ENCODE assay signal across 22 cellular contexts in the genomic region with DNA sequence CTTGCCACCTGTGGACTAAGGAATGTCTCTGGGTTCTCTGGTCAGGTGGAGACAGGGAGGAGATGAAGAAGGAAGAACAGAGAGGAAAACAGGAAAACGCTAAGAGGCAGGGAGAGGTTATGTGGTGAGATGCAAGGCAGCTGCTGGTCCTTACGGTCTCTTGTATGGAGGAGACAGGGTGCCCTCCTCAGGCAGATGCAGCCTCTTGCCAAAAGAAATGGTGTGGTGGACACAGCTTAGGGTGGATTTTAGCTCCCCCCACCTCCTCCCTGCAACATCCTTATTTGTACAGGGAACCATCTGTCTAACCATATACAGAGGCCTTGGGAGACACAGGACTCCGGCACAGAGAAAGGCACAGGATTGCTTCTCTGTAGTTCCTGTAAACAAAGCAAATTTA. TPM values are rescaled to one million over a fixed set of nuclear protein-coding genes. Genes with fewer than 3 reads are reported as not detected.
DNase-seq lines count a peak whose midpoint lies in the region; ATAC-seq, FAIRE-seq and TF ChIP-seq lines count a peak whose summit lies in the region.
"Had no signal": no experiment of that assay in that cellular context is flagged by ENCODE, and none has a peak within 500 bp of the region (broad histone marks: within the 10 kb centered on the region; RNA-seq: fewer than 3 reads in every experiment).

No MANE protein-coding gene starts in this region.

- H3K27ac ChIP-seq in K562 (ENCODE audit: extremely low read depth, low read depth, low read length): no peak overlapping the region
- H3K27ac ChIP-seq: heart right ventricle, lower lobe of right lung, ovary had no signal

- peak; percentile 48 to 73 for TF ChIP-seq RAD21 in K562 (CRISPR knock-in tag; conservative IDR thresholded peaks at IDR 0.05 in 1 of 2, IDR thresholded peaks at IDR 0.05 in 1 of 2)

- no peak overlapping the region for H3K4me3 Mint-ChIP-seq in activated naive CD8-positive, alpha-beta T cell
- no peak overlapping the region for H3K4me3 Mint-ChIP-seq in activated naive CD8-positive, alpha-beta T cell treated with anti-CD3 and anti-CD28 coated beads for 36 hours
- H3K4me3 Mint-ChIP-seq: central memory CD8-positive, alpha-beta T cell; stimulated activated naive CD8-positive, alpha-beta T cell treated with anti-CD3 and anti-CD28 coated beads, Interleukin-15, amount 100 ng/mL, for 72 hours; T-helper 1 cell treated with Interleukin-12 subunit alpha and Interleukin-12 subunit beta and Interleukin-4 antibody, amounts not matched to agents 30 μg/mL and 1 μg/mL, for 36 hours; type B pancreatic cell had no signal

- no TSS peak for BruUV-seq in K562 (replicated peaks; lab: Mats Ljungman, UMichigan)

- no peaks in the 10 kb centered on the region for H3K27me3 ChIP-seq in K562 (ENCODE audit: control insufficient read depth in 2 of 2, insufficient read depth in 2 of 2, low read length in 2 of 2)
- H3K27me3 ChIP-seq: heart right ventricle, ovary had no signal

- no peaks in the 10 kb centered on the region for H3K9me3 Mint-ChIP-seq in activated naive CD8-positive, alpha-beta T cell (ENCODE audit: low read depth)
- no peaks in the 10 kb centered on the region for H3K9me3 Mint-ChIP-seq in activated naive CD8-positive, alpha-beta T cell treated with anti-CD3 and anti-CD28 coated beads for 36 hours
- H3K9me3 Mint-ChIP-seq: central memory CD8-positive, alpha-beta T cell; stimulated activated naive CD8-positive, alpha-beta T cell treated with anti-CD3 and anti-CD28 coated beads, Interleukin-15, amount 100 ng/mL, for 72 hours; T-helper 1 cell treated with Interleukin-12 subunit alpha and Interleukin-12 subunit beta and Interleukin-4 antibody, amounts not matched to agents 30 μg/mL and 1 μg/mL, for 36 hours; type B pancreatic cell had no signal

- peak overlapping the region; percentile 46 for H3K27ac Mint-ChIP-seq in activated naive CD8-positive, alpha-beta T cell
- no peak overlapping the region for H3K27ac Mint-ChIP-seq in activated naive CD8-positive, alpha-beta T cell treated with anti-CD3 and anti-CD28 coated beads for 36 hours
- H3K27ac Mint-ChIP-seq: stimulated activated naive CD8-positive, alpha-beta T cell treated with anti-CD3 and anti-CD28 coated beads, Interleukin-15, amount 100 ng/mL, for 72 hours; T-helper 1 cell treated with Interleukin-12 subunit alpha and Interleukin-12 subunit beta and Interleukin-4 antibody, amounts not matched to agents 30 μg/mL and 1 μg/mL, for 36 hours; type B pancreatic cell had no signal

- TF ChIP-seq EP300 in K562 (IDR thresholded peaks at IDR 0.05; ENCODE audit: low read length): no peak

- H3K9ac ChIP-seq in K562 (ENCODE audit: insufficient read depth in 1 of 2, low read depth in 2 of 2, low read length in 2 of 2): no peak overlapping the region; a peak in 1 of 4 replicates

- no peak for FAIRE-seq in K562 (lab: Jason Lieb, UNC)
- FAIRE-seq: HTR-8/SVneo had no signal

- POLR2A ChIA-PET in K562 (lab: Yijun Ruan, JAX): interaction anchor here (0.6 kb wide), 1 partner anchor 362 kb away, joined by 4 read pairs; no protein-coding TSS in a partner anchor

- DNase-seq in activated naive CD8-positive, alpha-beta T cell treated with anti-CD3 and anti-CD28 coated beads for 36 hours: no peak
- DNase-seq in NCI-H82 (lab: John Stamatoyannopoulos, UW): peak; percentile 89
- DNase-seq in K562 (ENCODE audit: extremely low read depth in 1 of 4, low spot score in 3 of 4): peak in 2 of 4 experiments; percentile 32 to 49
- no peak for DNase-seq in ecto neural progenitor cell (ENCODE audit: low spot score)
- DNase-seq in mesenteric fat pad (ENCODE audit: low spot score): no peak
- DNase-seq: aorta; effector CD4-positive, alpha-beta T cell; heart right ventricle; lower lobe of right lung; NCI-H187 treated with DMSO at 0.1 percent for 48 hours; NCI-H226; ovary; SIG-M5; stimulated activated CD4-positive, alpha-beta T cell treated with anti-CD3 and anti-CD28 coated beads, Interleukin-1b, Interleukin-23, amount 100 ng/mL, for 48 hours; stimulated activated naive CD8-positive, alpha-beta T cell treated with anti-CD3 and anti-CD28 coated beads, Interleukin-15, amount 100 ng/mL, for 72 hours had no signal

- H3K27me3 Mint-ChIP-seq in activated naive CD8-positive, alpha-beta T cell: no peaks in the 10 kb centered on the region
- H3K27me3 Mint-ChIP-seq in activated naive CD8-positive, alpha-beta T cell treated with anti-CD3 and anti-CD28 coated beads for 36 hours: no peaks in the 10 kb centered on the region
- H3K27me3 Mint-ChIP-seq: central memory CD8-positive, alpha-beta T cell; stimulated activated naive CD8-positive, alpha-beta T cell treated with anti-CD3 and anti-CD28 coated beads, Interleukin-15, amount 100 ng/mL, for 72 hours; type B pancreatic cell had no signal

- H3K36me3 ChIP-seq in K562 (ENCODE audit: control insufficient read depth, insufficient read depth, low read length): no peaks in the 10 kb centered on the region
- H3K36me3 ChIP-seq: ovary had no signal

- WGBS in K562 (ENCODE audit: insufficient coverage, low coverage, missing lambda C conversion rate): 47% methylated on average over 3 of the region's 3 CpGs

- CTCF ChIA-PET in K562 (lab: Yijun Ruan, JAX; ENCODE audit: low intra/inter-chr PET ratio): interaction anchor here (1.0 kb wide), 1 partner anchor 319 kb away, joined by 3 read pairs; no protein-coding TSS in a partner anchor

- no peaks in the 10 kb centered on the region for H4K20me1 ChIP-seq in K562 (replicated peaks; ENCODE audit: control insufficient read depth, insufficient read depth, low read length)

- TF ChIP-seq CTCF in K562 (IDR thresholded peaks at IDR 0.05 in 2 of 3, conservative IDR thresholded peaks at IDR 0.05 in 1 of 3; ENCODE audit: insufficient read depth in 2 of 3, low read depth in 1 of 3, low read length in 3 of 3): peak; percentile 43 to 63 (median 43); a peak in 5 of 6 replicates

- peaks cover 40% of the 10 kb centered on the region for H3K36me3 Mint-ChIP-seq in activated naive CD8-positive, alpha-beta T cell
- peaks cover 60% of the 10 kb centered on the region for H3K36me3 Mint-ChIP-seq in activated naive CD8-positive, alpha-beta T cell treated with anti-CD3 and anti-CD28 coated beads for 36 hours

- TF ChIP-seq POLR2A in K562 (conservative IDR thresholded peaks at IDR 0.05): no peak

- no peaks in the 10 kb centered on the region for H3K79me2 ChIP-seq in K562 (ENCODE audit: control insufficient read depth, insufficient read depth, low read length)

- no peaks in the 10 kb centered on the region for H3K9me1 ChIP-seq in K562 (ENCODE audit: control insufficient read depth, insufficient read depth, low read length)

- no peak overlapping the region; the same call in 1 of the 2 replicates for H2AFZ ChIP-seq in K562 (ENCODE audit: low read depth, low read length)

- intact Hi-C loops in K562 (cut with micrococcal nuclease): loop anchor here (2.0 to 5.0 kb wide), 3 partner anchors 65 to 318 kb away; partner anchors contain the start of genes FRYL and OCIAD1

- no peak overlapping the region for H3K4me2 ChIP-seq in K562 (ENCODE audit: insufficient read depth, low read length)

- peaks cover 0 to 17% of the 10 kb centered on the region in 2 experiments; a peak in 3 of 5 replicates for H3K4me1 ChIP-seq in K562 (replicated peaks in 1 of 2; ENCODE audit: control insufficient read depth in 2 of 2, insufficient read depth in 2 of 2, low read length in 2 of 2)
- H3K4me1 ChIP-seq: lower lobe of right lung had no signal

- H3K9me3 ChIP-seq in K562 (replicated peaks; ENCODE audit: control insufficient read depth, insufficient read depth, low read depth, low read length): no peaks in the 10 kb centered on the region
- H3K9me3 ChIP-seq: heart right ventricle, lower lobe of right lung, ovary had no signal

- peak; percentile 76 for ATAC-seq in K562
- no peak for ATAC-seq in esophagus mucosa
- ATAC-seq in GM21619 (IDR thresholded peaks at IDR 0.05; ENCODE audit: unreplicated experiment): no peak
- ATAC-seq: heart right ventricle; lower lobe of right lung; stimulated activated naive CD8-positive, alpha-beta T cell treated with anti-CD3 and anti-CD28 coated beads, Interleukin-15, amount 100 ng/mL, for 72 hours had no signal

- H3K4me1 Mint-ChIP-seq in activated naive CD8-positive, alpha-beta T cell (ENCODE audit: low read depth): peaks cover 34% of the 10 kb centered on the region
- H3K4me1 Mint-ChIP-seq in activated naive CD8-positive, alpha-beta T cell treated with anti-CD3 and anti-CD28 coated beads for 36 hours: peaks cover 29% of the 10 kb centered on the region

- H3K4me3 ChIP-seq in K562: no peak overlapping the region
- H3K4me3 ChIP-seq: heart right ventricle, lower lobe of right lung, ovary had no signal

- in situ Hi-C loops in K562 (cut with MboI): no loop called here

RNA-seq across cellular contexts. Expression of gene OCIAD2, which starts 9.7 kb away (rescaled TPM):
- total RNA-seq in activated naive CD8-positive, alpha-beta T cell treated with anti-CD3 and anti-CD28 coated beads for 36 hours: 10 to 100 TPM; 80.2 to 90.4 TPM
- total RNA-seq in K562 (2011; cell fraction: chromatin; rRNA removed; ENCODE audit: low replicate concordance): not detected in 2 replicates
- not detected in 2 replicates for total RNA-seq in K562 (2011; cell fraction: nucleolus; rRNA removed)
- total RNA-seq in K562 (2011; cell fraction: nucleoplasm; rRNA removed): not detected in 2 replicates
- total RNA-seq in K562 (2014; rRNA removed): not detected in 2 replicates
- total RNA-seq in K562 (2014; rRNA removed; fragmentation: Illumina TruSeq; extraction: Trizol): not detected in 2 replicates
- not detected in 2 replicates for total RNA-seq in K562 (2015; rRNA removed; fragmentation: Illumina TruSeq; extraction: Trizol)
- total RNA-seq in K562 (2021): 0.31 and 0.98 TPM in 2 replicates
- polyA plus RNA-seq in K562 (2011; rRNA removed): not detected in 2 replicates
- not detected in 2 replicates for polyA plus RNA-seq in K562 (2011; cell fraction: cytosol; rRNA removed)
- polyA plus RNA-seq in K562 (2011; cell fraction: nucleus; rRNA removed): not detected in 2 replicates
- polyA plus RNA-seq in K562 (2012): not detected in 2 replicates
- not detected in 2 replicates for polyA plus RNA-seq in K562 (2014; fragmentation: Illumina TruSeq; extraction: Trizol)
- not detected for polyA plus RNA-seq in K562 (2014; fragmentation: Nextera tagmentation; extraction: Ambion mirVana)
- polyA plus RNA-seq in K562 (2014; rRNA removed): 0.11 TPM in 1 of 2 replicates, not detected in the other
- polyA minus RNA-seq in K562 (2011; rRNA and poly(A)+ RNA removed): not detected in 2 replicates
- not detected in 2 replicates for polyA minus RNA-seq in K562 (2011; cell fraction: cytosol; rRNA and poly(A)+ RNA removed)
- 0.33 TPM in 1 of 2 replicates, not detected in the other for polyA minus RNA-seq in K562 (2011; cell fraction: nucleus; rRNA and poly(A)+ RNA removed)
- total RNA-seq in esophagus mucosa: 32.8 TPM
- total RNA-seq in mesenteric fat pad: 4.5 TPM
